In genomic region chr12:53034459-53034858, GRCh38 we compare ENCODE assay signal across 21 cellular contexts. TPM values are rescaled to one million over a fixed set of nuclear protein-coding genes. Genes with fewer than 3 reads are reported as not detected.
A peak's percentile ranks its signal among the peaks of the same experiment; 100 is the strongest.
DNase-seq lines count a peak whose midpoint lies in the region; ATAC-seq and TF ChIP-seq lines count a peak whose summit lies in the region.
"Had no signal": no experiment of that assay in that cellular context is flagged by ENCODE, and none has a peak within 500 bp of the region (broad histone marks: within the 10 kb centered on the region; RNA-seq: fewer than 3 reads in every experiment).

No MANE protein-coding gene starts in this region.

- TF ChIP-seq CTCF in dorsolateral prefrontal cortex (IDR thresholded peaks at IDR 0.05 in 54 of 56, conservative IDR thresholded peaks at IDR 0.05 in 2 of 56; ENCODE audit: low read depth in 1 of 56, partially characterized antibody in 56 of 56) (no peak), gastrocnemius medialis (IDR thresholded peaks at IDR 0.05 in 4 of 5, conservative IDR thresholded peaks at IDR 0.05 in 1 of 5) (no peak)

- no peak overlapping the region for H2BK12ac ChIP-seq in trophoblast cell (ENCODE audit: low read length)

- H3K4me1 ChIP-seq in trophoblast cell (ENCODE audit: control insufficient read depth in 1 of 2, insufficient read depth in 2 of 2, low read length in 2 of 2) (no peaks in the 10 kb centered on the region), gastrocnemius medialis (peaks cover 5 to 11% of the 10 kb centered on the region in 2 donors)

- no peak overlapping the region for H2BK120ac ChIP-seq in trophoblast cell (ENCODE audit: insufficient read depth, low read length, poor library complexity)

- peak overlapping the region; percentile 59 for H3K18ac ChIP-seq in trophoblast cell (ENCODE audit: low read length)

- H2AK5ac ChIP-seq in trophoblast cell (ENCODE audit: low read length): no peak overlapping the region

- H2BK5ac ChIP-seq in trophoblast cell (ENCODE audit: low read depth, low read length, poor library complexity): no peak overlapping the region

- no peak overlapping the region for H2AFZ ChIP-seq in trophoblast cell (ENCODE audit: insufficient read depth, low read length, poor library complexity)

- no peak for TF ChIP-seq POLR2A in gastrocnemius medialis (IDR thresholded peaks at IDR 0.05)

- H3K4me3 ChIP-seq in dorsolateral prefrontal cortex: no peak overlapping the region
- H3K4me3 ChIP-seq in trophoblast cell (ENCODE audit: low read depth, low read length): no peak overlapping the region
- no peak overlapping the region for H3K4me3 ChIP-seq in gastrocnemius medialis
- H3K4me3 ChIP-seq: adrenal gland, cardiac muscle cell, esophagus muscularis mucosa, vagina had no signal

- no peak for DNase-seq in activated T-cell treated with anti-CD3 and anti-CD28 coated beads, Interleukin-2, amount 50 U/mL, for 72 hours
- no peak for DNase-seq in activated T-cell treated with anti-CD3 and anti-CD28 coated beads for 4 hours
- no peak for DNase-seq in T-cell
- no peak for DNase-seq in dorsolateral prefrontal cortex
- DNase-seq in trophoblast cell: no peak
- DNase-seq in NCI-H2081 (lab: John Stamatoyannopoulos, UW): no peak
- DNase-seq in NCI-H2107 (lab: John Stamatoyannopoulos, UW): no peak
- DNase-seq in gastrocnemius medialis: no peak
- DNase-seq: activated CD4-positive, alpha-beta T cell treated with anti-CD3 and anti-CD28 coated beads for 4 hours; CD8-positive, alpha-beta memory T cell; DMS79; left colon; midbrain; NCI-H2081 treated with DMSO at 0.1 percent for 48 hours; small intestine; stimulated activated CD4-positive, alpha-beta T cell treated with anti-CD3 and anti-CD28 coated beads, Interleukin-4, amount 100 ng/mL, for 24 hours had no signal

- H3K27me3 Mint-ChIP-seq in activated T-cell treated with anti-CD3 and anti-CD28 coated beads, Interleukin-2, amount 50 U/mL, for 72 hours (ENCODE audit: low read depth): no peaks in the 10 kb centered on the region
- H3K27me3 Mint-ChIP-seq in T-cell: no peaks in the 10 kb centered on the region
- H3K27me3 Mint-ChIP-seq: CD8-positive, alpha-beta memory T cell had no signal

- H3K36me3 ChIP-seq in trophoblast cell (ENCODE audit: control insufficient read depth in 1 of 2, insufficient read depth in 2 of 2, low read length in 2 of 2): peaks cover 57 to 75% of the 10 kb centered on the region in 2 experiments
- peaks cover 0 to 88% of the 10 kb centered on the region in 2 donors for H3K36me3 ChIP-seq in gastrocnemius medialis

- H3K27ac Mint-ChIP-seq in activated T-cell treated with anti-CD3 and anti-CD28 coated beads, Interleukin-2, amount 50 U/mL, for 72 hours: peak overlapping the region; percentile 87
- H3K27ac Mint-ChIP-seq in T-cell: peak overlapping the region; percentile 35 to 58

- H3K4me1 Mint-ChIP-seq in activated T-cell treated with anti-CD3 and anti-CD28 coated beads, Interleukin-2, amount 50 U/mL, for 72 hours (ENCODE audit: low read depth): peaks cover 12% of the 10 kb centered on the region
- H3K4me1 Mint-ChIP-seq in T-cell: peaks cover 16 to 29% (median 17%) of the 10 kb centered on the region in 3 donors

- H3K9me3 ChIP-seq in trophoblast cell (ENCODE audit: insufficient read depth, low read depth, low read length) (no peaks in the 10 kb centered on the region), gastrocnemius medialis (no peaks in the 10 kb centered on the region)
- H3K9me3 ChIP-seq: adrenal gland, esophagus muscularis mucosa, vagina had no signal

- H3K14ac ChIP-seq in trophoblast cell (ENCODE audit: low read length): no peak overlapping the region

- no CpG with 5 or more reads among the region's 8 CpGs for WGBS in trophoblast cell (ENCODE audit: extremely low coverage, insufficient coverage, insufficient read length)

- H3K27ac ChIP-seq in dorsolateral prefrontal cortex: peak overlapping the region in 47 of 59 donors; percentile 7 to 81 (median 59)
- H3K27ac ChIP-seq in trophoblast cell (ENCODE audit: low read depth, low read length): no peak overlapping the region
- no peak overlapping the region for H3K27ac ChIP-seq in gastrocnemius medialis
- H3K27ac ChIP-seq: cardiac muscle cell, esophagus muscularis mucosa, vagina had no signal

- no peak overlapping the region for H4K12ac ChIP-seq in trophoblast cell (ENCODE audit: low read depth, low read length)

- CTCF ChIA-PET in T-cell (lab: Charles Lee): interaction anchor here (0.6 to 1.0 kb wide), 2 partner anchors 14 to 1393 kb away, joined by 3 read pairs; no protein-coding TSS in a partner anchor

- H3K4ac ChIP-seq in trophoblast cell (ENCODE audit: low read depth, low read length): no peak overlapping the region

- H3K36me3 Mint-ChIP-seq in activated T-cell treated with anti-CD3 and anti-CD28 coated beads, Interleukin-2, amount 50 U/mL, for 72 hours (ENCODE audit: insufficient read depth in 2 of 2): peaks cover 23 to 49% of the 10 kb centered on the region in 2 donors
- H3K36me3 Mint-ChIP-seq in T-cell: peaks cover 56% of the 10 kb centered on the region

- H4K8ac ChIP-seq in trophoblast cell (ENCODE audit: low read depth, low read length): no peak overlapping the region

- no peak overlapping the region for H3K4me2 ChIP-seq in trophoblast cell (ENCODE audit: low read length)

- no peaks in the 10 kb centered on the region for H3K9me3 Mint-ChIP-seq in activated T-cell treated with anti-CD3 and anti-CD28 coated beads, Interleukin-2, amount 50 U/mL, for 72 hours
- no peaks in the 10 kb centered on the region for H3K9me3 Mint-ChIP-seq in T-cell
- H3K9me3 Mint-ChIP-seq: CD8-positive, alpha-beta memory T cell; neural crest cell had no signal

- ATAC-seq in activated T-cell treated with anti-CD3 and anti-CD28 coated beads, Interleukin-2, amount 50 U/mL, for 72 hours (replicated peaks in 1 of 2): no peak
- ATAC-seq in T-cell (replicated peaks in 1 of 4): no peak
- no peak for ATAC-seq in gastrocnemius medialis
- ATAC-seq: left colon had no signal

- intact Hi-C loops in dorsolateral prefrontal cortex (cut with DNase I) (no loop called here), gastrocnemius medialis (cut with DNase I; ENCODE audit: low total_unique reads) (no loop called here)

- H3K27me3 ChIP-seq in dorsolateral prefrontal cortex: no peaks in the 10 kb centered on the region
- H3K27me3 ChIP-seq in trophoblast cell (ENCODE audit: insufficient read depth, low read length): no peaks in the 10 kb centered on the region
- no peaks in the 10 kb centered on the region for H3K27me3 ChIP-seq in gastrocnemius medialis
- H3K27me3 ChIP-seq: adrenal gland, cardiac muscle cell, esophagus muscularis mucosa, vagina had no signal

- POLR2A ChIA-PET in T-cell (lab: Charles Lee): no interaction called here

- H3K79me2 ChIP-seq in trophoblast cell (ENCODE audit: control insufficient read depth, insufficient read depth, low read length, poor library complexity): no peaks in the 10 kb centered on the region

- no peak overlapping the region for H4K91ac ChIP-seq in trophoblast cell (ENCODE audit: low read depth, low read length)

- no peak overlapping the region for H3K23ac ChIP-seq in trophoblast cell (ENCODE audit: low read length)

- in situ Hi-C loops in gastrocnemius medialis (cut with MboI; ENCODE audit: low sequenced_read_pairs in 4 of 4): no loop called here

- no peak overlapping the region for H3K4me3 Mint-ChIP-seq in activated T-cell treated with anti-CD3 and anti-CD28 coated beads, Interleukin-2, amount 50 U/mL, for 72 hours
- H3K4me3 Mint-ChIP-seq in T-cell: no peak overlapping the region
- H3K4me3 Mint-ChIP-seq: neural crest cell had no signal

- H3K9ac ChIP-seq in trophoblast cell (ENCODE audit: low read length): no peak overlapping the region

- no peaks in the 10 kb centered on the region for H3K79me1 ChIP-seq in trophoblast cell (ENCODE audit: low read length)

RNA-seq across cellular contexts. Expression of gene TNS2, which starts 15.4 kb away (rescaled TPM):
- total RNA-seq in activated T-cell treated with anti-CD3 and anti-CD28 coated beads, Interleukin-2, amount 50 U/mL, for 72 hours: 1 to 10 TPM; 1.5 to 2.6 TPM
- total RNA-seq in T-cell (1 to 10 TPM; 2.5 to 5.1 (median 3.0) TPM), dorsolateral prefrontal cortex (100 to 1,000 TPM in 57 of 120 experiments, 10 to 100 TPM in 63; 51.8 to 194 (median 96.4) TPM), gastrocnemius medialis (100 to 1,000 TPM in 1 of 4 donors, 10 to 100 TPM in 3; 74.4 to 114 (median 91.9) TPM)
- polyA plus RNA-seq in trophoblast cell (2013): 2.8 and 5.7 TPM in 2 replicates

RNA-seq across cellular contexts. Expression of gene EIF4B, which starts 28.2 kb away (rescaled TPM):
- 100 to 1,000 TPM; 622 to 633 TPM for total RNA-seq in activated T-cell treated with anti-CD3 and anti-CD28 coated beads, Interleukin-2, amount 50 U/mL, for 72 hours
- total RNA-seq in T-cell (100 to 1,000 TPM; 710 to 755 (median 729) TPM), dorsolateral prefrontal cortex (100 to 1,000 TPM; 207 to 375 (median 283) TPM), gastrocnemius medialis (100 to 1,000 TPM; 667 to 821 (median 740) TPM)
- polyA plus RNA-seq in trophoblast cell (2013): 342 and 356 TPM in 2 replicates

RNA-seq across cellular contexts. Expression of gene SPRYD3, which starts 44.7 kb away (rescaled TPM):
- total RNA-seq in activated T-cell treated with anti-CD3 and anti-CD28 coated beads, Interleukin-2, amount 50 U/mL, for 72 hours: 10 to 100 TPM; 30.0 to 31.5 TPM
- 10 to 100 TPM; 29.3 to 65.0 (median 58.2) TPM for total RNA-seq in T-cell
- total RNA-seq in dorsolateral prefrontal cortex: 100 to 1,000 TPM in 119 of 120 experiments, 10 to 100 TPM in 1; 74.6 to 263 (median 181) TPM
- 7.1 and 7.5 TPM in 2 replicates for polyA plus RNA-seq in trophoblast cell (2013)
- 10 to 100 TPM; 15.9 to 29.5 (median 25.5) TPM for total RNA-seq in gastrocnemius medialis

Comparison
In these comparisons a context has a peak if more than half of its experiments do, and no peak if none do; other contexts are left out.
1. H3K27ac ChIP-seq: peak in dorsolateral prefrontal cortex (47 of 59); none in trophoblast cell (single experiment) and gastrocnemius medialis (0 of 4).
2. RNA of gene TNS2, which starts 15.4 kb away (total RNA-seq): 74.4 to 114 TPM in gastrocnemius medialis and 51.8 to 194 TPM in dorsolateral prefrontal cortex; 2.5 to 5.1 TPM in T-cell and 1.5 to 2.6 TPM in activated T-cell treated with anti-CD3 and anti-CD28 coated beads, Interleukin-2, amount 50 U/mL, for 72 hours; every median in the first group is over 4 times any median in the second.